ENCODE assay signal across 15 cellular contexts in genomic region chr11:19976281-19976941, GRCh38.
"Had no signal": no experiment of that assay in that cellular context is flagged by ENCODE, and none has a peak within 500 bp of the region (broad histone marks: within the 10 kb centered on the region; RNA-seq: fewer than 3 reads in every experiment).

No MANE protein-coding gene starts in this region.

- H3K27me3 ChIP-seq: esophagus squamous epithelium, stomach had no signal

- H3K9me3 Mint-ChIP-seq: activated naive CD8-positive, alpha-beta T cell treated with anti-CD3 and anti-CD28 coated beads for 36 hours; activated T-cell treated with anti-CD3 and anti-CD28 coated beads, Interleukin-2, amount 50 U/mL, for 4 hours; neural crest cell had no signal

- H3K27ac ChIP-seq: esophagus squamous epithelium, left ventricle myocardium inferior, stomach, thoracic aorta had no signal

- H3K36me3 Mint-ChIP-seq: activated naive CD8-positive, alpha-beta T cell treated with anti-CD3 and anti-CD28 coated beads for 36 hours had no signal

- H3K36me3 ChIP-seq: esophagus squamous epithelium, left ventricle myocardium inferior had no signal

- H3K4me3 ChIP-seq: esophagus squamous epithelium, left ventricle myocardium inferior, stomach, thoracic aorta had no signal

- H3K9me3 ChIP-seq: esophagus squamous epithelium, left ventricle myocardium inferior, stomach, thoracic aorta had no signal

- H3K4me3 Mint-ChIP-seq: activated naive CD8-positive, alpha-beta T cell treated with anti-CD3 and anti-CD28 coated beads for 36 hours; activated T-cell treated with anti-CD3 and anti-CD28 coated beads, Interleukin-2, amount 50 U/mL, for 4 hours; neural crest cell had no signal

- DNase-seq: activated CD4-positive, alpha-beta T cell treated with anti-CD3 and anti-CD28 coated beads for 1 hour; activated CD4-positive, alpha-beta T cell treated with anti-CD3 and anti-CD28 coated beads, Interleukin-2, amount 50 U/mL, for 48 hours; activated gamma-delta T cell; activated naive CD8-positive, alpha-beta T cell treated with anti-CD3 and anti-CD28 coated beads for 36 hours; activated T-cell treated with anti-CD3 and anti-CD28 coated beads, Interleukin-2, amount 50 U/mL, for 4 hours; esophagus squamous epithelium; foreskin fibroblast; glutamatergic neuron; left ventricle myocardium inferior; mesenchymal stem cell; stimulated activated CD4-positive, alpha-beta T cell treated with anti-CD3 and anti-CD28 coated beads, Interleukin-4, amount 100 ng/mL, for 4 hours; stomach; T-helper 2 cell had no signal

- H3K27ac Mint-ChIP-seq: activated naive CD8-positive, alpha-beta T cell treated with anti-CD3 and anti-CD28 coated beads for 36 hours had no signal
